ENCODE assay signal across 1 cellular context in the genomic region with DNA sequence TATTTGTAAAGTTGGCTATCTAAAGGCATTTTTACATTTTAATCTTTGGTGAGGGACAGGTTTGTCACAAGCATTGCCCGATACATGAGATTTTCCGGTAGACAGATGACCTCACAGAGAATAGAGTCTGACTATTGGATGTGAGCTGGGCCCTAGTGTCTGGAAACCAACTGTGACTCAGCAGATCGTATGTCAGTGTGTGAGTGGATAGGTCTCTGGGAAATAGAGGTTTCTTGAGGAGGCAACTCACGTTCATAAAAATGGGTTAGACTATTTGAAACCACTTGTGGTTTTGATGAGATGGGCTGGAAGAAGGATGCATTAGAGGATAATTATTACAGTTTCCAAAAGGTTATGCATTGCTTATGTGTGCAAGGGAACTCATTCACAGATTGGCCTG.
TF ChIP-seq lines count a peak whose summit lies in the region.

No MANE protein-coding gene starts in this region.

TF ChIP-seq in GM23338, 12 proteins besides CTCF, POLR2A, EP300 and RAD21 (continued from another document):
- TF ChIP-seq, protein P1, sequence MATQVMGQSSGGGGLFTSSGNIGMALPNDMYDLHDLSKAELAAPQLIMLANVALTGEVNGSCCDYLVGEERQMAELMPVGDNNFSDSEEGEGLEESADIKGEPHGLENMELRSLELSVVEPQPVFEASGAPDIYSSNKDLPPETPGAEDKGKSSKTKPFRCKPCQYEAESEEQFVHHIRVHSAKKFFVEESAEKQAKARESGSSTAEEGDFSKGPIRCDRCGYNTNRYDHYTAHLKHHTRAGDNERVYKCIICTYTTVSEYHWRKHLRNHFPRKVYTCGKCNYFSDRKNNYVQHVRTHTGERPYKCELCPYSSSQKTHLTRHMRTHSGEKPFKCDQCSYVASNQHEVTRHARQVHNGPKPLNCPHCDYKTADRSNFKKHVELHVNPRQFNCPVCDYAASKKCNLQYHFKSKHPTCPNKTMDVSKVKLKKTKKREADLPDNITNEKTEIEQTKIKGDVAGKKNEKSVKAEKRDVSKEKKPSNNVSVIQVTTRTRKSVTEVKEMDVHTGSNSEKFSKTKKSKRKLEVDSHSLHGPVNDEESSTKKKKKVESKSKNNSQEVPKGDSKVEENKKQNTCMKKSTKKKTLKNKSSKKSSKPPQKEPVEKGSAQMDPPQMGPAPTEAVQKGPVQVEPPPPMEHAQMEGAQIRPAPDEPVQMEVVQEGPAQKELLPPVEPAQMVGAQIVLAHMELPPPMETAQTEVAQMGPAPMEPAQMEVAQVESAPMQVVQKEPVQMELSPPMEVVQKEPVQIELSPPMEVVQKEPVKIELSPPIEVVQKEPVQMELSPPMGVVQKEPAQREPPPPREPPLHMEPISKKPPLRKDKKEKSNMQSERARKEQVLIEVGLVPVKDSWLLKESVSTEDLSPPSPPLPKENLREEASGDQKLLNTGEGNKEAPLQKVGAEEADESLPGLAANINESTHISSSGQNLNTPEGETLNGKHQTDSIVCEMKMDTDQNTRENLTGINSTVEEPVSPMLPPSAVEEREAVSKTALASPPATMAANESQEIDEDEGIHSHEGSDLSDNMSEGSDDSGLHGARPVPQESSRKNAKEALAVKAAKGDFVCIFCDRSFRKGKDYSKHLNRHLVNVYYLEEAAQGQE (IDR thresholded peaks at IDR 0.05; ENCODE audit: unreplicated experiment), result no peak
